Comparison of ENCODE assay signal across 10 cellular contexts in the genomic region with DNA sequence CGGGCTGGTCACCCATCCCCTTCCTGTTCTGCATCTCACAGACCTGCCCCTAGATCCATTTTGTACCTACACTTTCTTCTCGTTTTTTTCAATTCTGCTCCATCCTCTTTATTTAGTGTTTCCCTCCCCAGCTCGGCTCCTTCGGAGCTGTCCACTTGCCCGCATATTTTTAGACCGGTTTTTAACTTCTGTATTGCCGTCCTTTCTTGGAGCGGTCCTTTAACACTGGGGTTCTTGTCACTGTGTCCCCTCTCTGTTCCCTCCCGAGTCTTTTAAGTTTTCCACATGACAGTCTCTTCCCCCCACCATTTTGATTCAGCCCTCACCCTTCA. TPM values are rescaled to one million over a fixed set of nuclear protein-coding genes. Genes with fewer than 3 reads are reported as not detected.
DNase-seq lines count a peak whose midpoint lies in the region; ATAC-seq, FAIRE-seq and TF ChIP-seq lines count a peak whose summit lies in the region.
"Had no signal": no experiment of that assay in that cellular context is flagged by ENCODE, and none has a peak within 500 bp of the region (broad histone marks: within the 10 kb centered on the region; RNA-seq: fewer than 3 reads in every experiment).

No MANE protein-coding gene starts in this region.

- H3K27me3 ChIP-seq in CD4-positive, CD25-positive, alpha-beta regulatory T cell (ENCODE audit: control insufficient read depth, insufficient read depth, low read length): no peaks in the 10 kb centered on the region
- H3K27me3 ChIP-seq in NT2/D1 (ENCODE audit: insufficient read depth, insufficient read length): no peaks in the 10 kb centered on the region
- no peaks in the 10 kb centered on the region for H3K27me3 ChIP-seq in pancreas

- no peaks in the 10 kb centered on the region for H3K36me3 Mint-ChIP-seq in CD4-positive, CD25-positive, alpha-beta regulatory T cell
- peaks cover 4% of the 10 kb centered on the region for H3K36me3 Mint-ChIP-seq in nephron progenitor cell (ENCODE audit: low read depth)

- H3K4me3 ChIP-seq in CD4-positive, CD25-positive, alpha-beta regulatory T cell (ENCODE audit: low read depth, low read length): peak overlapping the region; percentile 79
- peak overlapping the region; percentile 62 for H3K4me3 ChIP-seq in NT2/D1 (ENCODE audit: insufficient read length, low read depth)
- peak overlapping the region in 3 of 4 donors; percentile 85 to 95 (median 91) for H3K4me3 ChIP-seq in pancreas

- no peak for TF ChIP-seq POLR2A in erythroblast (IDR thresholded peaks at IDR 0.05; ENCODE audit: low read length)

- H3K4me3 Mint-ChIP-seq in CD4-positive, CD25-positive, alpha-beta regulatory T cell: no peak overlapping the region
- no peak overlapping the region for H3K4me3 Mint-ChIP-seq in nephron progenitor cell

- FAIRE-seq in pancreas (lab: Jason Lieb, UNC): no peak

- 16 to 23% methylated on average over 9 of the region's 9 CpGs for WGBS in pancreas, 2 donors

- peaks cover 6% of the 10 kb centered on the region for H3K27me3 Mint-ChIP-seq in CD4-positive, CD25-positive, alpha-beta regulatory T cell
- H3K27me3 Mint-ChIP-seq in nephron progenitor cell (ENCODE audit: low read depth, poor library complexity): no peaks in the 10 kb centered on the region

- no peak overlapping the region for H3K27ac Mint-ChIP-seq in CD4-positive, CD25-positive, alpha-beta regulatory T cell
- no peak overlapping the region for H3K27ac Mint-ChIP-seq in nephron progenitor cell

- H3K36me3 ChIP-seq in CD4-positive, CD25-positive, alpha-beta regulatory T cell (ENCODE audit: control insufficient read depth, insufficient read depth, low read length): no peaks in the 10 kb centered on the region
- H3K36me3 ChIP-seq in NT2/D1 (ENCODE audit: insufficient read depth, insufficient read length, low read length) (peaks cover 7% of the 10 kb centered on the region), pancreas (no peaks in the 10 kb centered on the region)

- H3K4me1 Mint-ChIP-seq in CD4-positive, CD25-positive, alpha-beta regulatory T cell: peaks cover 8 to 27% (median 16%) of the 10 kb centered on the region in 4 donors
- H3K4me1 Mint-ChIP-seq in nephron progenitor cell: peaks cover 17% of the 10 kb centered on the region

- intact Hi-C loops in pancreas (cut with DNase I): loop anchor here in 1 of 3 donors (10.0 kb wide), 1 partner anchor 62 kb away; no protein-coding TSS in a partner anchor

- H3K9me3 Mint-ChIP-seq in CD4-positive, CD25-positive, alpha-beta regulatory T cell: no peaks in the 10 kb centered on the region
- peaks cover 4% of the 10 kb centered on the region for H3K9me3 Mint-ChIP-seq in nephron progenitor cell

- peaks cover 48% of the 10 kb centered on the region for H3K4me1 ChIP-seq in CD4-positive, CD25-positive, alpha-beta regulatory T cell (ENCODE audit: control insufficient read depth, insufficient read depth, low read length, poor library complexity, severe bottlenecking)
- H3K4me1 ChIP-seq in NT2/D1 (ENCODE audit: insufficient read depth, insufficient read length) (no peaks in the 10 kb centered on the region), pancreas (peaks cover 13 to 47% (median 24%) of the 10 kb centered on the region in 3 donors)

- peak in 1 of 3 donors; percentile 33 for DNase-seq in CD4-positive, CD25-positive, alpha-beta regulatory T cell
- DNase-seq in NT2/D1 (ENCODE audit: low read depth, low spot score) (no peak), erythroblast (lab: John Stamatoyannopoulos, UW) (peak; percentile 47 to 56), pancreas (peak in 1 of 6 donors; percentile 15), NCI-H2171 (lab: John Stamatoyannopoulos, UW) (no peak), nephron progenitor cell (no peak)
- no peak for DNase-seq in stimulated activated CD4-positive, alpha-beta T cell treated with anti-CD3 and anti-CD28 coated beads, Interleukin-12 subunit alpha, Interleukin-12 subunit beta, amount 100 ng/mL, for 4 hours
- DNase-seq: NCI-H510A had no signal

- TF ChIP-seq CTCF in pancreas (IDR thresholded peaks at IDR 0.05): no peak
- no peak for TF ChIP-seq CTCF in nephron progenitor cell (IDR thresholded peaks at IDR 0.05)

- no peak for ATAC-seq in CD4-positive, CD25-positive, alpha-beta regulatory T cell (ENCODE audit: low read depth in 2 of 2)
- ATAC-seq in pancreas: no peak
- no peak for ATAC-seq in GM21717 (IDR thresholded peaks at IDR 0.05; ENCODE audit: unreplicated experiment)
- ATAC-seq: left colon had no signal

- H3K9ac ChIP-seq in NT2/D1 (ENCODE audit: insufficient read length, low read depth): peak overlapping the region; percentile 89

- no peak overlapping the region for H3K27ac ChIP-seq in CD4-positive, CD25-positive, alpha-beta regulatory T cell (ENCODE audit: insufficient read depth, low read length, poor library complexity, severe bottlenecking)
- peak overlapping the region in 2 of 4 donors; percentile 96 to 98 for H3K27ac ChIP-seq in pancreas

- no peaks in the 10 kb centered on the region for H3K9me3 ChIP-seq in CD4-positive, CD25-positive, alpha-beta regulatory T cell (ENCODE audit: control insufficient read depth in 2 of 2, low read length in 2 of 2)
- H3K9me3 ChIP-seq in NT2/D1 (ENCODE audit: insufficient read depth, low read length) (no peaks in the 10 kb centered on the region), pancreas (no peaks in the 10 kb centered on the region)

RNA-seq across cellular contexts. Expression of a gene that starts 1.7 kb away (rescaled TPM):
- 47.7 TPM for total RNA-seq in CD4-positive, CD25-positive, alpha-beta regulatory T cell
- 1 to 10 TPM; 3.4 to 4.7 (median 4.2) TPM for polyA plus RNA-seq in CD4-positive, CD25-positive, alpha-beta regulatory T cell
- 10 to 100 TPM; 14.6 to 26.8 (median 19.9) TPM for total RNA-seq in pancreas
- 10 to 100 TPM in 1 of 2 donors, 1 to 10 TPM in 1; 8.4 to 12.7 TPM for polyA plus RNA-seq in pancreas

RNA-seq across cellular contexts. Expression of a gene that starts 11.8 kb away (rescaled TPM):
- total RNA-seq in CD4-positive, CD25-positive, alpha-beta regulatory T cell: 41.5 TPM
- 10 to 100 TPM; 61.3 to 90.1 (median 75.3) TPM for polyA plus RNA-seq in CD4-positive, CD25-positive, alpha-beta regulatory T cell
- total RNA-seq in pancreas: 10 to 100 TPM; 34.5 to 50.9 (median 39.3) TPM
- polyA plus RNA-seq in pancreas: 10 to 100 TPM; 46.4 to 48.2 TPM

Comparison
In these comparisons a context has a peak if more than half of its experiments do, and no peak if none do; other contexts are left out.
1. DNase-seq: peak in erythroblast (2 of 2); none in NT2/D1 (single experiment), stimulated activated CD4-positive, alpha-beta T cell treated with anti-CD3 and anti-CD28 coated beads, Interleukin-12 subunit alpha, Interleukin-12 subunit beta, amount 100 ng/mL, for 4 hours (single experiment), NCI-H2171 (single experiment) and nephron progenitor cell (single experiment).
2. Peak in every context shown above with its lines, with median percentiles within 50 percentile points of each other: H3K4me3 ChIP-seq.